ENCODE assay signal across 28 cellular contexts in genomic region chrX:72715546-72715945, GRCh38. TPM values are rescaled to one million over a fixed set of nuclear protein-coding genes. Genes with fewer than 3 reads are reported as not detected.
A peak's percentile ranks its signal among the peaks of the same experiment; 100 is the strongest.
DNase-seq lines count a peak whose midpoint lies in the region; ATAC-seq and TF ChIP-seq lines count a peak whose summit lies in the region.
"Had no signal": no experiment of that assay in that cellular context is flagged by ENCODE, and none has a peak within 500 bp of the region (broad histone marks: within the 10 kb centered on the region; RNA-seq: fewer than 3 reads in every experiment).

No MANE protein-coding gene starts in this region.

- H3K9me3 ChIP-seq in tibial artery: no peaks in the 10 kb centered on the region
- H3K9me3 ChIP-seq: breast epithelium, neutrophil, SK-N-SH had no signal

- POLR2A ChIA-PET in T-cell (lab: Charles Lee): no interaction called here

- no peak overlapping the region for H3K27ac Mint-ChIP-seq in activated naive CD8-positive, alpha-beta T cell
- no peak overlapping the region for H3K27ac Mint-ChIP-seq in activated naive CD8-positive, alpha-beta T cell treated with anti-CD3 and anti-CD28 coated beads for 36 hours
- H3K27ac Mint-ChIP-seq in T-cell: no peak overlapping the region
- no peak overlapping the region for H3K27ac Mint-ChIP-seq in immature natural killer cell
- H3K27ac Mint-ChIP-seq: stimulated activated naive B cell treated with anti-CD40 and anti-IgM and Interleukin-4, amounts not matched to agents 10 μg/mL and 1 μg/mL and 100 μg/mL, for 72 hours had no signal

- TF ChIP-seq CTCF in tibial artery (IDR thresholded peaks at IDR 0.05): no peak

- peaks cover 5% of the 10 kb centered on the region for H3K27me3 Mint-ChIP-seq in activated naive CD8-positive, alpha-beta T cell
- H3K27me3 Mint-ChIP-seq in activated naive CD8-positive, alpha-beta T cell treated with anti-CD3 and anti-CD28 coated beads for 36 hours: no peaks in the 10 kb centered on the region
- H3K27me3 Mint-ChIP-seq in T-cell: peaks cover 16 to 19% of the 10 kb centered on the region in 2 donors
- peaks cover 0 to 8% (median 4%) of the 10 kb centered on the region in 3 donors for H3K27me3 Mint-ChIP-seq in immature natural killer cell (ENCODE audit: low read depth in 3 of 3)

- no peaks in the 10 kb centered on the region for H3K27me3 ChIP-seq in tibial artery

- H3K27ac ChIP-seq in tibial artery: peak overlapping the region; percentile 87 to 94
- H3K27ac ChIP-seq: BLaER1, neutrophil, WERI-Rb-1 had no signal

- no peaks in the 10 kb centered on the region for H3K36me3 ChIP-seq in tibial artery
- H3K36me3 ChIP-seq: BLaER1, breast epithelium, neutrophil, WERI-Rb-1 had no signal

- H3K4me3 ChIP-seq in tibial artery: no peak overlapping the region
- H3K4me3 ChIP-seq: BLaER1, GM12878, lung had no signal

- CTCF ChIA-PET in T-cell (lab: Charles Lee): no interaction called here

- no peak for DNase-seq in activated naive CD8-positive, alpha-beta T cell treated with anti-CD3 and anti-CD28 coated beads for 36 hours
- DNase-seq in T-cell (no peak), immature natural killer cell (no peak), tibial artery (no peak), NCI-H187 treated with DMSO at 0.1 percent for 48 hours (lab: John Stamatoyannopoulos, UW) (no peak), left ventricle myocardium superior (no peak)
- DNase-seq: activated gamma-delta T cell treated with Interleukin-2 at 50 U/mL for 16 hours; amniotic stem cell; effector CD4-positive, alpha-beta T cell; EL; head of caudate nucleus; kidney glomerular epithelial cell; NCI-H1417; NCI-H2081; NCI-H2227 treated with DMSO at 0.1 percent for 48 hours; NCI-H748 treated with DMSO at 0.1 percent for 48 hours; SK-N-SH; stimulated activated CD4-positive, alpha-beta T cell treated with anti-CD3 and anti-CD28 coated beads, Interleukin-4, amount 100 ng/mL, for 4 hours; stimulated activated naive B cell treated with anti-CD40 and anti-IgM and Interleukin-4, amounts not matched to agents 10 μg/mL and 1 μg/mL and 100 μg/mL, for 72 hours; T-helper 2 cell; WERI-Rb-1 had no signal

- peaks cover 0 to 14% (median 0%) of the 10 kb centered on the region in 4 donors for H3K4me1 ChIP-seq in tibial artery
- H3K4me1 ChIP-seq: BLaER1, breast epithelium had no signal

- ATAC-seq in T-cell (replicated peaks in 1 of 4) (no peak), GM19455 (IDR thresholded peaks at IDR 0.05; ENCODE audit: unreplicated experiment) (no peak), left ventricle myocardium superior (no peak)
- ATAC-seq: GM12878; stimulated activated naive B cell treated with anti-CD40 and anti-IgM and Interleukin-4, amounts not matched to agents 10 μg/mL and 1 μg/mL and 100 μg/mL, for 72 hours had no signal

- H3K9me3 Mint-ChIP-seq in activated naive CD8-positive, alpha-beta T cell (ENCODE audit: low read depth): no peaks in the 10 kb centered on the region
- H3K9me3 Mint-ChIP-seq in activated naive CD8-positive, alpha-beta T cell treated with anti-CD3 and anti-CD28 coated beads for 36 hours: no peaks in the 10 kb centered on the region
- H3K9me3 Mint-ChIP-seq in T-cell: no peaks in the 10 kb centered on the region
- H3K9me3 Mint-ChIP-seq in immature natural killer cell: no peaks in the 10 kb centered on the region
- H3K9me3 Mint-ChIP-seq: stimulated activated naive B cell treated with anti-CD40 and anti-IgM and Interleukin-4, amounts not matched to agents 10 μg/mL and 1 μg/mL and 100 μg/mL, for 72 hours had no signal

- intact Hi-C loops in tibial artery (cut with DNase I; ENCODE audit: low total_unique reads) (no loop called here), left ventricle myocardium superior (cut with micrococcal nuclease) (no loop called here)

- peaks cover 16% of the 10 kb centered on the region for H3K4me1 Mint-ChIP-seq in activated naive CD8-positive, alpha-beta T cell (ENCODE audit: low read depth)
- peaks cover 6% of the 10 kb centered on the region for H3K4me1 Mint-ChIP-seq in activated naive CD8-positive, alpha-beta T cell treated with anti-CD3 and anti-CD28 coated beads for 36 hours
- peaks cover 1 to 12% (median 11%) of the 10 kb centered on the region in 3 donors for H3K4me1 Mint-ChIP-seq in T-cell
- H3K4me1 Mint-ChIP-seq in immature natural killer cell: peaks cover 5 to 7% of the 10 kb centered on the region in 2 donors

- H3K4me3 Mint-ChIP-seq in activated naive CD8-positive, alpha-beta T cell: peak overlapping the region; percentile 70
- no peak overlapping the region for H3K4me3 Mint-ChIP-seq in activated naive CD8-positive, alpha-beta T cell treated with anti-CD3 and anti-CD28 coated beads for 36 hours
- H3K4me3 Mint-ChIP-seq in T-cell (peak overlapping the region in 2 of 3 donors; percentile 42 to 49), immature natural killer cell (peak overlapping the region in 3 of 5 donors; percentile 23 to 54 (median 33))
- H3K4me3 Mint-ChIP-seq: stimulated activated naive B cell treated with anti-CD40 and anti-IgM and Interleukin-4, amounts not matched to agents 10 μg/mL and 1 μg/mL and 100 μg/mL, for 72 hours had no signal

- no peaks in the 10 kb centered on the region for H3K36me3 Mint-ChIP-seq in activated naive CD8-positive, alpha-beta T cell
- H3K36me3 Mint-ChIP-seq in activated naive CD8-positive, alpha-beta T cell treated with anti-CD3 and anti-CD28 coated beads for 36 hours: peaks cover 9% of the 10 kb centered on the region
- H3K36me3 Mint-ChIP-seq in T-cell (no peaks in the 10 kb centered on the region), immature natural killer cell (no peaks in the 10 kb centered on the region)
- H3K36me3 Mint-ChIP-seq: stimulated activated naive B cell treated with anti-CD40 and anti-IgM and Interleukin-4, amounts not matched to agents 10 μg/mL and 1 μg/mL and 100 μg/mL, for 72 hours had no signal

RNA-seq across cellular contexts. Expression of gene PHKA1, which starts 1.4 kb away (rescaled TPM):
- 10 to 100 TPM in 1 of 2 experiments, 1 to 10 TPM in 1; 9.7 to 10.2 TPM for total RNA-seq in activated naive CD8-positive, alpha-beta T cell treated with anti-CD3 and anti-CD28 coated beads for 36 hours
- total RNA-seq in T-cell (under 1 TPM; 0.30 to 0.67 (median 0.44) TPM), left ventricle myocardium superior (17.3 TPM)
- not detected for polyA plus RNA-seq in immature natural killer cell

Comparison
In these comparisons a context has a peak if more than half of its experiments do, and no peak if none do; other contexts are left out.
1. RNA of gene PHKA1, which starts 1.4 kb away (total RNA-seq): 17.3 TPM in left ventricle myocardium superior (single experiment) and 9.7 to 10.2 TPM in activated naive CD8-positive, alpha-beta T cell treated with anti-CD3 and anti-CD28 coated beads for 36 hours; 0.30 to 0.67 TPM in T-cell; every median in the first group is over 4 times any median in the second.